Comparison of ENCODE assay signal across 1 cellular context in the genomic region with DNA sequence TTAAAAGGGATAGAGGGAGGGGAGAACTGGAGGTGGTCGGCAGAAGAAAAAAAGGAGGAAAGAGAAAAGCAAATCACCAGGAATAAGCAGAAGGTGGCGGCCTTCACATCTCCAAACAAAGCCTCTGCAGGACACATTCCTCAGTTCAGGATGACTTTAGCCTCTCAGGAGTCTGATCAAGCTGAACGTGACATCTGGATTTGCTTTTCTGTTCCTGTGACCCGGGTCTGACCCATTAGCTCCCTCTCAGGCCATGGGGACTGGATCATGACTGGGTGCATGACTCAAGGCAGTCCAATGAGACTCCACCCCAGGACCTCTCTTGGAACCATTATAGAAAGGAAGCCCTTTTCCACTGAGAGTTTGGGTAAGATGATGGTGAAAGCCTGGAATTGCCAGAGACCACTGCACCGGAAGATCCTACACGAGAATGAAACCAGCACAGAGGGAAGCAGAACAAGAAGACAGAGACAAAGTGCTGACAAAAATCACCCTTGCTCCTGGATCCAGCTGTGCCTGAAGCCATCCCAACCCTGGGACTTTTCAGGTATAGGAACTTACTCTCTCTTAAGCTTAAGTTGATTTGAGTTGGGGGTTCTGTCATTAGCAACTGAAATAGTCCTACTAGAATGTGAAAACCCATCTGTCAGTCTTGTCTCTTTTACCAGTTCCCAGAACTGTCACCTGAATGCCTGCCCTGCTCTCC.
TF ChIP-seq lines count a peak whose summit lies in the region.

No MANE protein-coding gene starts in this region.

TF ChIP-seq in WTC11, 78 proteins besides CTCF, POLR2A, EP300 and RAD21 (continued from another document):
- TF ChIP-seq E2F4 (CRISPR knock-in tag; IDR thresholded peaks at IDR 0.05; ENCODE audit: borderline replicate concordance, low read depth) (no peak), ZNF671 (CRISPR knock-in tag; IDR thresholded peaks at IDR 0.05) (no peak), FOXP4 (CRISPR knock-in tag; IDR thresholded peaks at IDR 0.05) (no peak), ZNF121 (CRISPR knock-in tag; IDR thresholded peaks at IDR 0.05) (no peak), HMGA2 (CRISPR knock-in tag; IDR thresholded peaks at IDR 0.05) (no peak), SP1 (CRISPR knock-in tag; conservative IDR thresholded peaks at IDR 0.05) (no peak), ZSCAN18 (CRISPR knock-in tag; IDR thresholded peaks at IDR 0.05) (no peak), MLX (CRISPR knock-in tag; IDR thresholded peaks at IDR 0.05) (no peak)
- TF ChIP-seq, protein P1, sequence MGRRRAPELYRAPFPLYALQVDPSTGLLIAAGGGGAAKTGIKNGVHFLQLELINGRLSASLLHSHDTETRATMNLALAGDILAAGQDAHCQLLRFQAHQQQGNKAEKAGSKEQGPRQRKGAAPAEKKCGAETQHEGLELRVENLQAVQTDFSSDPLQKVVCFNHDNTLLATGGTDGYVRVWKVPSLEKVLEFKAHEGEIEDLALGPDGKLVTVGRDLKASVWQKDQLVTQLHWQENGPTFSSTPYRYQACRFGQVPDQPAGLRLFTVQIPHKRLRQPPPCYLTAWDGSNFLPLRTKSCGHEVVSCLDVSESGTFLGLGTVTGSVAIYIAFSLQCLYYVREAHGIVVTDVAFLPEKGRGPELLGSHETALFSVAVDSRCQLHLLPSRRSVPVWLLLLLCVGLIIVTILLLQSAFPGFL (CRISPR knock-in tag; IDR thresholded peaks at IDR 0.05; ENCODE audit: borderline replicate concordance) = no peak
- TF ChIP-seq, protein P2, sequence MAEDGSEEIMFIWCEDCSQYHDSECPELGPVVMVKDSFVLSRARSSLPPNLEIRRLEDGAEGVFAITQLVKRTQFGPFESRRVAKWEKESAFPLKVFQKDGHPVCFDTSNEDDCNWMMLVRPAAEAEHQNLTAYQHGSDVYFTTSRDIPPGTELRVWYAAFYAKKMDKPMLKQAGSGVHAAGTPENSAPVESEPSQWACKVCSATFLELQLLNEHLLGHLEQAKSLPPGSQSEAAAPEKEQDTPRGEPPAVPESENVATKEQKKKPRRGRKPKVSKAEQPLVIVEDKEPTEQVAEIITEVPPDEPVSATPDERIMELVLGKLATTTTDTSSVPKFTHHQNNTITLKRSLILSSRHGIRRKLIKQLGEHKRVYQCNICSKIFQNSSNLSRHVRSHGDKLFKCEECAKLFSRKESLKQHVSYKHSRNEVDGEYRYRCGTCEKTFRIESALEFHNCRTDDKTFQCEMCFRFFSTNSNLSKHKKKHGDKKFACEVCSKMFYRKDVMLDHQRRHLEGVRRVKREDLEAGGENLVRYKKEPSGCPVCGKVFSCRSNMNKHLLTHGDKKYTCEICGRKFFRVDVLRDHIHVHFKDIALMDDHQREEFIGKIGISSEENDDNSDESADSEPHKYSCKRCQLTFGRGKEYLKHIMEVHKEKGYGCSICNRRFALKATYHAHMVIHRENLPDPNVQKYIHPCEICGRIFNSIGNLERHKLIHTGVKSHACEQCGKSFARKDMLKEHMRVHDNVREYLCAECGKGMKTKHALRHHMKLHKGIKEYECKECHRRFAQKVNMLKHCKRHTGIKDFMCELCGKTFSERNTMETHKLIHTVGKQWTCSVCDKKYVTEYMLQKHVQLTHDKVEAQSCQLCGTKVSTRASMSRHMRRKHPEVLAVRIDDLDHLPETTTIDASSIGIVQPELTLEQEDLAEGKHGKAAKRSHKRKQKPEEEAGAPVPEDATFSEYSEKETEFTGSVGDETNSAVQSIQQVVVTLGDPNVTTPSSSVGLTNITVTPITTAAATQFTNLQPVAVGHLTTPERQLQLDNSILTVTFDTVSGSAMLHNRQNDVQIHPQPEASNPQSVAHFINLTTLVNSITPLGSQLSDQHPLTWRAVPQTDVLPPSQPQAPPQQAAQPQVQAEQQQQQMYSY (CRISPR knock-in tag; IDR thresholded peaks at IDR 0.05) = no peak
